ENCODE assay signal across 16 cellular contexts in genomic region chr5:142829821-142830220, GRCh38. TPM values are rescaled to one million over a fixed set of nuclear protein-coding genes. Genes with fewer than 3 reads are reported as not detected.
DNase-seq lines count a peak whose midpoint lies in the region; ATAC-seq, FAIRE-seq and TF ChIP-seq lines count a peak whose summit lies in the region.
"Had no signal": no experiment of that assay in that cellular context is flagged by ENCODE, and none has a peak within 500 bp of the region (broad histone marks: within the 10 kb centered on the region; RNA-seq: fewer than 3 reads in every experiment).

No MANE protein-coding gene starts in this region.

- peak overlapping the region; percentile 60 for H3K27ac Mint-ChIP-seq in astrocyte (ENCODE audit: unreplicated experiment)

- H3K36me3 ChIP-seq in HCT116 (ENCODE audit: control insufficient read depth in 1 of 2, insufficient read depth in 2 of 2, low read length in 2 of 2) (no peaks in the 10 kb centered on the region), astrocyte (ENCODE audit: insufficient read depth, low read length) (no peaks in the 10 kb centered on the region), stomach (no peaks in the 10 kb centered on the region)
- H3K36me3 ChIP-seq: HAP-1 had no signal

- no peaks in the 10 kb centered on the region for H3K9me3 ChIP-seq in HCT116 (ENCODE audit: control insufficient read depth in 1 of 2, insufficient read depth in 1 of 2, low read depth in 1 of 2, low read length in 2 of 2)
- no peaks in the 10 kb centered on the region for H3K9me3 ChIP-seq in astrocyte (ENCODE audit: insufficient read depth, low read depth, low read length)
- H3K9me3 ChIP-seq in stomach: no peaks in the 10 kb centered on the region
- H3K9me3 ChIP-seq: body of pancreas, HAP-1 had no signal

- no peak for TF ChIP-seq RAD21 in HCT116 (IDR thresholded peaks at IDR 0.05; ENCODE audit: low read depth)

- H3K9ac ChIP-seq in HCT116 (ENCODE audit: low read length): no peak overlapping the region
- H3K9ac ChIP-seq in astrocyte (ENCODE audit: low read length): no peak overlapping the region

- H3K27me3 ChIP-seq in HCT116 (ENCODE audit: insufficient read depth, low read length) (no peaks in the 10 kb centered on the region), astrocyte (ENCODE audit: insufficient read depth, low read length) (no peaks in the 10 kb centered on the region), stomach (no peaks in the 10 kb centered on the region)
- H3K27me3 ChIP-seq: body of pancreas had no signal

- WGBS in stomach, 5 donors: 67 to 90% (median 82%) methylated on average over 2 of the region's 2 CpGs

- H3K4me1 ChIP-seq in HCT116 (ENCODE audit: control insufficient read depth in 1 of 2, insufficient read depth in 2 of 2, low read length in 2 of 2) (peaks cover 78 to 81% of the 10 kb centered on the region in 2 experiments), astrocyte (ENCODE audit: insufficient read depth, low read length) (peaks cover 59% of the 10 kb centered on the region), stomach (peaks cover 41 to 83% (median 56%) of the 10 kb centered on the region in 4 donors)
- H3K4me1 ChIP-seq: HAP-1 had no signal

- CTCF ChIA-PET in HCT116 (lab: Charles Lee): interaction anchor here (0.7 kb wide), 1 partner anchor 116 kb away, joined by 3 read pairs; no protein-coding TSS in a partner anchor

- no peak for TF ChIP-seq CTCF in HCT116 (IDR thresholded peaks at IDR 0.05 in 2 of 3, conservative IDR thresholded peaks at IDR 0.05 in 1 of 3; ENCODE audit: borderline replicate concordance in 1 of 3, insufficient read depth in 1 of 3, low read depth in 2 of 3, low read length in 2 of 3)
- no peak for TF ChIP-seq CTCF in astrocyte (IDR thresholded peaks at IDR 0.05; ENCODE audit: insufficient read depth, low read depth, low read length)
- TF ChIP-seq CTCF in stomach (IDR thresholded peaks at IDR 0.05): no peak

- no peak for TF ChIP-seq POLR2A in HCT116 (IDR thresholded peaks at IDR 0.05; ENCODE audit: borderline replicate concordance, extremely low read depth, insufficient read depth, insufficient read length)
- no peak for TF ChIP-seq POLR2A in stomach (IDR thresholded peaks at IDR 0.05)

- H3K27ac ChIP-seq in HCT116 (ENCODE audit: low read depth, low read length) (no peak overlapping the region), astrocyte (ENCODE audit: low read depth, low read length) (no peak overlapping the region), stomach (peak overlapping the region; percentile 52 to 82 (median 73))
- H3K27ac ChIP-seq: body of pancreas, skin epidermis had no signal

- H3K9me2 ChIP-seq in HCT116 (ENCODE audit: insufficient read depth): no peaks in the 10 kb centered on the region

- H3K27me3 Mint-ChIP-seq in astrocyte (ENCODE audit: low read depth, unreplicated experiment): no peaks in the 10 kb centered on the region
- H3K27me3 Mint-ChIP-seq: CD8-positive, alpha-beta memory T cell; effector memory CD8-positive, alpha-beta T cell had no signal

- POLR2A ChIA-PET in HCT116 (lab: Charles Lee): no interaction called here

- no peaks in the 10 kb centered on the region for H3K36me3 Mint-ChIP-seq in astrocyte (ENCODE audit: low read depth, unreplicated experiment)

- H4K20me1 ChIP-seq in HCT116 (ENCODE audit: insufficient read depth) (no peaks in the 10 kb centered on the region), astrocyte (ENCODE audit: insufficient read depth, low read length) (no peaks in the 10 kb centered on the region)

- peak; percentile 29 for FAIRE-seq in astrocyte (lab: Jason Lieb, UNC)

- H3K9me3 Mint-ChIP-seq in astrocyte (ENCODE audit: unreplicated experiment): no peaks in the 10 kb centered on the region
- H3K9me3 Mint-ChIP-seq: CD8-positive, alpha-beta memory T cell; effector memory CD8-positive, alpha-beta T cell had no signal

- H2AFZ ChIP-seq in HCT116 (ENCODE audit: low read depth, low read length, poor library complexity, severe bottlenecking) (no peak overlapping the region), astrocyte (ENCODE audit: low read depth, low read length) (no peak overlapping the region)

- no TSS peak for BruUV-seq in HCT116 (replicated peaks; lab: Mats Ljungman, UMichigan)

- intact Hi-C loops in HCT116 (cut with micrococcal nuclease) (no loop called here), stomach (cut with DNase I; ENCODE audit: low total_unique reads) (no loop called here)

- H3K4me3 ChIP-seq in HCT116 (replicated peaks in 1 of 2; ENCODE audit: low read depth in 1 of 2, low read length in 2 of 2) (no peak overlapping the region), astrocyte (ENCODE audit: insufficient read depth, low read depth, low read length) (no peak overlapping the region), stomach (no peak overlapping the region)
- H3K4me3 ChIP-seq: body of pancreas, HAP-1, skin epidermis had no signal

- H3K79me2 ChIP-seq in HCT116 (ENCODE audit: insufficient read depth, low read length) (peaks cover 36% of the 10 kb centered on the region), astrocyte (ENCODE audit: insufficient read depth, low read length) (no peaks in the 10 kb centered on the region)

- H3K4me1 Mint-ChIP-seq in astrocyte (ENCODE audit: low read depth, unreplicated experiment): peaks cover 54% of the 10 kb centered on the region

- no peak for TF ChIP-seq EP300 in stomach (IDR thresholded peaks at IDR 0.05)

- DNase-seq in HCT116 (ENCODE audit: low read depth, low spot score): no peak
- DNase-seq in astrocyte (ENCODE audit: low read depth): peak; percentile 81
- peak; percentile 87 for DNase-seq in iris pigment epithelial cell (ENCODE audit: low read depth)
- DNase-seq in stomach: no peak
- no peak for DNase-seq in kidney glomerular epithelial cell (lab: John Stamatoyannopoulos, UW)
- DNase-seq in anterior cingulate cortex (lab: John Stamatoyannopoulos, UW): no peak
- DNase-seq: activated CD4-positive, alpha-beta T cell treated with anti-CD3 and anti-CD28 coated beads, Interleukin-2, amount 50 U/mL, for 4 hours; body of pancreas; CD8-positive, alpha-beta memory T cell; effector memory CD8-positive, alpha-beta T cell; glutamatergic neuron; NCI-H1092 treated with DMSO at 0.1 percent for 48 hours; NCI-H510A had no signal

- ATAC-seq in HCT116 (no peak), HG03442 (IDR thresholded peaks at IDR 0.05; ENCODE audit: unreplicated experiment) (no peak)
- ATAC-seq: body of pancreas; effector memory CD8-positive, alpha-beta T cell had no signal

- H3K4me3 Mint-ChIP-seq in astrocyte (ENCODE audit: unreplicated experiment): no peak overlapping the region
- H3K4me3 Mint-ChIP-seq: CD8-positive, alpha-beta memory T cell; effector memory CD8-positive, alpha-beta T cell had no signal

- H3K4me2 ChIP-seq in HCT116 (ENCODE audit: low read length) (peak overlapping the region; percentile 32), astrocyte (ENCODE audit: low read length) (peak overlapping the region; percentile 59)

- RAD21 ChIA-PET in HCT116 (lab: Charles Lee; ENCODE audit: low non-redundant PET in 1 of 2, low total read pairs in 2 of 2, uncharacterized antibody in 2 of 2, unreplicated experiment in 2 of 2): no interaction called here

TF ChIP-seq in HCT116, 20 proteins besides CTCF, POLR2A, EP300 and RAD21 (continues in another document):
- no peak for TF ChIP-seq EGR1 (IDR thresholded peaks at IDR 0.05; ENCODE audit: low read depth)
- TF ChIP-seq TCF7L2 (IDR thresholded peaks at IDR 0.05; ENCODE audit: borderline replicate concordance, extremely low read depth, insufficient read depth, insufficient read length): no peak
- TF ChIP-seq YY1 (IDR thresholded peaks at IDR 0.05; ENCODE audit: extremely low read depth, insufficient replicate concordance, low read depth, low read length): no peak
- TF ChIP-seq EZH2phosphoT487 (IDR thresholded peaks at IDR 0.05; ENCODE audit: borderline replicate concordance): no peak
- no peak for TF ChIP-seq SP1 (IDR thresholded peaks at IDR 0.05; ENCODE audit: low read depth)
- TF ChIP-seq CBX3 (IDR thresholded peaks at IDR 0.05; ENCODE audit: low read depth): no peak
- no peak for TF ChIP-seq REST (IDR thresholded peaks at IDR 0.05; ENCODE audit: low read depth)
- TF ChIP-seq JUND (IDR thresholded peaks at IDR 0.05): no peak
- no peak for TF ChIP-seq EZH2 (IDR thresholded peaks at IDR 0.05)
- TF ChIP-seq, protein P1, sequence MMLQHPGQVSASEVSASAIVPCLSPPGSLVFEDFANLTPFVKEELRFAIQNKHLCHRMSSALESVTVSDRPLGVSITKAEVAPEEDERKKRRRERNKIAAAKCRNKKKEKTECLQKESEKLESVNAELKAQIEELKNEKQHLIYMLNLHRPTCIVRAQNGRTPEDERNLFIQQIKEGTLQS (IDR thresholded peaks at IDR 0.05): no peak
- no peak for TF ChIP-seq ZFX (IDR thresholded peaks at IDR 0.05)

RNA-seq across cellular contexts. Expression of gene ARHGAP26, which starts 59.6 kb away (rescaled TPM):
- total RNA-seq in HCT116 (2021; ENCODE audit: unreplicated experiment) (34.5 TPM), astrocyte (4.7 and 5.6 TPM in 2 replicates), stomach (100 to 1,000 TPM in 1 of 5 donors, 10 to 100 TPM in 4; 26.8 to 115 (median 70.7) TPM)
- 8.3 and 11.5 TPM in 2 replicates for polyA plus RNA-seq in HCT116 (2012)
- polyA plus RNA-seq in stomach: 1 to 10 TPM; 4.0 to 4.5 (median 4.4) TPM

Comparison
In these comparisons a context has a peak if more than half of its experiments do, and no peak if none do; other contexts are left out.
1. DNase-seq: peak in astrocyte (single experiment) and iris pigment epithelial cell (single experiment); none in HCT116 (single experiment), stomach (single experiment), kidney glomerular epithelial cell (single experiment) and anterior cingulate cortex (0 of 58).
2. H3K27ac ChIP-seq: peak in stomach (5 of 5); none in HCT116 (single experiment) and astrocyte (single experiment).